In the genomic region with DNA sequence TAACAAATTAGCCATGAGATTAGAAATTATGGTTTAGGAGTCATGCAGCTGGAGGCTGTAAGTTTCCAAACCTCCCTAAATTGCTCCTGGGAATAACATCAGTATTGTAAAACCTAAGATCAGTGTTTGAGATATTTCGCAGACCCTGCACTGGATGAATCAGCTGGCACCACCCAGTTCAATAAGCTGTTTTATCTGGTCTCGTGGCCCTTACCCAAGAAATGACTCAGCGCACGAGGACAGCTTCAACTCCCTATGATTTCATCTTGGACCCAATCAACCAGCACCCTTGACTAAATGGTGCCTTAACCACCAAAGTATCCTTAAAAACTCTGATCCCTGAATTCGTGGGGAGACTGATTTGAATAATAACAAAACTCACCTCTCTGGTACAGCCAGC, we compare ENCODE assay signal across 13 cellular contexts.
"Had no signal": no experiment of that assay in that cellular context is flagged by ENCODE, and none has a peak within 500 bp of the region (broad histone marks: within the 10 kb centered on the region; RNA-seq: fewer than 3 reads in every experiment).

No MANE protein-coding gene starts in this region.

- ATAC-seq: activated CD4-positive, CD25-positive, alpha-beta regulatory T cell treated with anti-CD3 and anti-CD28 coated beads, Interleukin-2, amount 50 U/mL, for 24 hours; heart left ventricle; natural killer cell treated with Interleukin-12 subunit alpha and Interleukin-12 subunit beta and Interleukin-15 and Interleukin-18, amount 100 ng/mL, for 72 hours; stimulated activated effector memory CD8-positive, alpha-beta T cell treated with anti-CD3 and anti-CD28 coated beads, Interleukin-12 subunit alpha, Interleukin-12 subunit beta, amount 100 ng/mL, for 72 hours; upper lobe of right lung had no signal

- H3K27me3 ChIP-seq: dorsolateral prefrontal cortex, heart left ventricle, upper lobe of right lung had no signal

- H3K4me3 ChIP-seq: dorsolateral prefrontal cortex, heart left ventricle, thoracic aorta, upper lobe of right lung had no signal

- H3K4me1 ChIP-seq: heart left ventricle, upper lobe of right lung had no signal

- H3K27ac ChIP-seq: dorsolateral prefrontal cortex, heart left ventricle, thoracic aorta, upper lobe of right lung had no signal

- DNase-seq: activated CD4-positive, alpha-beta T cell treated with anti-CD3 and anti-CD28 coated beads, Interleukin-2, amount 50 U/mL, for 1 hour; activated naive CD4-positive, alpha-beta T cell; dorsolateral prefrontal cortex; endodermal cell; foreskin melanocyte; heart left ventricle; posterior cingulate gyrus; SW 1271; upper lobe of right lung had no signal

- H3K9me3 ChIP-seq: thoracic aorta, upper lobe of right lung had no signal

- H3K36me3 ChIP-seq: heart left ventricle, thoracic aorta, upper lobe of right lung had no signal
